15 cellular contexts compared by ENCODE assay signal in the genomic region with DNA sequence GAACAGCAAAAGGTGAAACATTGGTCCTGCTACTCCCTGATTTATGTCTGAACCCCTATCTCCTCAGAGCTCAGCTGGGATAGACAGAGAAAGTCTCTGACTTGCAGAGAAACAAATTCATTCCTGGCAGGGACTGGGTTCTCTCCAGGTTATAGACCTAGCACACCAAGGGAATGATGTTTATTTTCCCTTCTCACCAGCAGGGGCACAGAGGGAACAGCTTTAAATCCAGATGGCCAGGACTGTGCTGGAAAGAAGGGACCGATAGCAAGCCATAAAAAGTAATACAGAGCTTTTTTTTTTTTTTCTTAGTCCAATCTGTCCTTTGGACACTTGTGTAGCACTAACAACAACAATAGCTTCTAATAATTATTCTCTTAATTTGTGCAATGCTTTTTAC.
DNase-seq lines count a peak whose midpoint lies in the region; ATAC-seq, FAIRE-seq and TF ChIP-seq lines count a peak whose summit lies in the region.
"Had no signal": no experiment of that assay in that cellular context is flagged by ENCODE, and none has a peak within 500 bp of the region (broad histone marks: within the 10 kb centered on the region; RNA-seq: fewer than 3 reads in every experiment).

No MANE protein-coding gene starts in this region.

- no peak overlapping the region for H3K56ac ChIP-seq in H1 (replicated peaks; ENCODE audit: insufficient read length, low read depth, low read length)

- H3K14ac ChIP-seq in H1 (ENCODE audit: insufficient read length): no peak overlapping the region

- no peaks in the 10 kb centered on the region for H3K79me1 ChIP-seq in H1 (ENCODE audit: low read depth, low read length)

- no peak overlapping the region for H3K23ac ChIP-seq in H1 (ENCODE audit: insufficient read length)

- CTCF ChIA-PET in MCF 10A (lab: Yijun Ruan, JAX): interaction anchor here (0.5 to 3.7 kb wide), 4 partner anchors 11 to 872 kb away, joined by 5 to 35 read pairs (median 6); no protein-coding TSS in a partner anchor
- CTCF ChIA-PET in H1 (lab: Charles Lee; ENCODE audit: partially characterized antibody): interaction anchor here (0.6 to 3.5 kb wide), 22 partner anchors 8 to 1697 kb away, joined by 3 to 19 read pairs (median 4); no protein-coding TSS in a partner anchor

- H3K27ac Mint-ChIP-seq in MCF 10A (ENCODE audit: low read depth, unreplicated experiment): no peak overlapping the region
- no peak overlapping the region for H3K27ac Mint-ChIP-seq in activated T-helper 1 cell treated with anti-CD3 and anti-CD28 coated beads, Interleukin-12 subunit alpha, Interleukin-12 subunit beta, Interleukin-2, Interleukin-4 antibody, amounts not matched to agents 30 ng/mL and 10 ng/mL and 1 ng/mL, durations not matched to agents 14 hours and 24 hours and 36 hours
- H3K27ac Mint-ChIP-seq: activated CD4-positive, alpha-beta T cell treated with anti-CD3 and anti-CD28 coated beads for 36 hours had no signal

- H3K9me3 Mint-ChIP-seq in MCF 10A (ENCODE audit: unreplicated experiment): peaks cover 2% of the 10 kb centered on the region
- H3K9me3 Mint-ChIP-seq in activated T-helper 1 cell treated with anti-CD3 and anti-CD28 coated beads, Interleukin-12 subunit alpha, Interleukin-12 subunit beta, Interleukin-2, Interleukin-4 antibody, amounts not matched to agents 30 ng/mL and 10 ng/mL and 1 ng/mL, durations not matched to agents 14 hours and 24 hours and 36 hours: no peaks in the 10 kb centered on the region

- peaks cover 66% of the 10 kb centered on the region for H3K27me3 Mint-ChIP-seq in MCF 10A (ENCODE audit: insufficient read depth, unreplicated experiment)
- peaks cover 2% of the 10 kb centered on the region for H3K27me3 Mint-ChIP-seq in activated T-helper 1 cell treated with anti-CD3 and anti-CD28 coated beads, Interleukin-12 subunit alpha, Interleukin-12 subunit beta, Interleukin-2, Interleukin-4 antibody, amounts not matched to agents 30 ng/mL and 10 ng/mL and 1 ng/mL, durations not matched to agents 14 hours and 24 hours and 36 hours (ENCODE audit: insufficient read depth)

- H3K79me2 ChIP-seq in H1 (ENCODE audit: control insufficient read depth in 1 of 2, insufficient read depth in 2 of 2, low read length in 2 of 2) (no peaks in the 10 kb centered on the region), smooth muscle cell (ENCODE audit: low read depth) (no peaks in the 10 kb centered on the region)

- peaks cover 0 to 4% of the 10 kb centered on the region in 2 donors for H3K9me3 ChIP-seq in breast epithelium
- H3K9me3 ChIP-seq in H1 (ENCODE audit: insufficient read depth in 2 of 2, low read depth in 1 of 2, low read length in 1 of 2): no peaks in the 10 kb centered on the region
- no peaks in the 10 kb centered on the region for H3K9me3 ChIP-seq in smooth muscle cell (replicated peaks; ENCODE audit: low read depth)

- TF ChIP-seq RAD21 in H1 (IDR thresholded peaks at IDR 0.05 in 1 of 2, conservative IDR thresholded peaks at IDR 0.05 in 1 of 2; ENCODE audit: low read depth in 2 of 2, low read length in 2 of 2): peak; percentile 48 to 58

- no peak overlapping the region for H4K5ac ChIP-seq in H1 (ENCODE audit: insufficient read length, low read depth, low read length)

- H4K20me1 ChIP-seq in H1 (replicated peaks in 1 of 2; ENCODE audit: control insufficient read depth in 1 of 2, insufficient read depth in 2 of 2, low read length in 2 of 2) (no peaks in the 10 kb centered on the region), smooth muscle cell (ENCODE audit: low read depth) (no peaks in the 10 kb centered on the region)

- no peak overlapping the region for H2BK120ac ChIP-seq in H1 (replicated peaks; ENCODE audit: low read depth, low read length)

- ATAC-seq in left colon: no peak
- ATAC-seq: activated CD4-positive, alpha-beta T cell treated with anti-CD3 and anti-CD28 coated beads for 36 hours had no signal

- no peak overlapping the region for H3K4me3 Mint-ChIP-seq in MCF 10A (ENCODE audit: unreplicated experiment)
- H3K4me3 Mint-ChIP-seq in activated T-helper 1 cell treated with anti-CD3 and anti-CD28 coated beads, Interleukin-12 subunit alpha, Interleukin-12 subunit beta, Interleukin-2, Interleukin-4 antibody, amounts not matched to agents 30 ng/mL and 10 ng/mL and 1 ng/mL, durations not matched to agents 14 hours and 24 hours and 36 hours: no peak overlapping the region
- H3K4me3 Mint-ChIP-seq: activated CD4-positive, alpha-beta T cell treated with anti-CD3 and anti-CD28 coated beads for 36 hours had no signal

- H3K4me2 ChIP-seq in H1 (ENCODE audit: insufficient read depth in 1 of 2, low read depth in 2 of 2, low read length in 2 of 2) (no peak overlapping the region), smooth muscle cell (no peak overlapping the region)

- H2AFZ ChIP-seq in H1 (ENCODE audit: low read length) (no peak overlapping the region), smooth muscle cell (ENCODE audit: low read depth) (no peak overlapping the region)

- POLR2A ChIA-PET in MCF 10A (lab: Yijun Ruan, JAX) (no interaction called here), H1 (lab: Charles Lee; ENCODE audit: partially characterized antibody) (interaction anchor here (0.6 kb wide), 1 partner anchor 144 kb away, joined by 3 read pairs; no protein-coding TSS in a partner anchor)

- H4K8ac ChIP-seq in H1 (ENCODE audit: extremely low read depth, insufficient read depth, low read length): no peak overlapping the region

- H3K9ac ChIP-seq in H1 (replicated peaks in 1 of 4; ENCODE audit: extremely low read depth in 1 of 4, low read depth in 3 of 4, low read length in 3 of 4) (no peak overlapping the region), smooth muscle cell (ENCODE audit: low read depth) (no peak overlapping the region)

- no TSS peak for BruUV-seq in MCF 10A (replicated peaks; lab: Mats Ljungman, UMichigan)

- H3K18ac ChIP-seq in H1 (ENCODE audit: extremely low read depth, low read length): no peak overlapping the region

- no peak overlapping the region for H2BK20ac ChIP-seq in H1 (ENCODE audit: low read length)

- H2AK5ac ChIP-seq in H1 (ENCODE audit: low read depth, low read length): no peak overlapping the region

- H3K4me3 ChIP-seq in breast epithelium (no peak overlapping the region), H1 (ENCODE audit: extremely low read depth in 1 of 4, insufficient read depth in 2 of 4, low read depth in 3 of 4, low read length in 4 of 4) (no peak overlapping the region), smooth muscle cell (no peak overlapping the region)
- H3K4me3 ChIP-seq: right atrium auricular region had no signal

- no peaks in the 10 kb centered on the region for H3K27me3 ChIP-seq in breast epithelium
- H3K27me3 ChIP-seq in H1 (replicated peaks in 1 of 4; ENCODE audit: control insufficient read depth in 3 of 4, extremely low read depth in 1 of 4, insufficient read depth in 3 of 4, low read length in 3 of 4): no peaks in the 10 kb centered on the region
- no peaks in the 10 kb centered on the region for H3K27me3 ChIP-seq in smooth muscle cell (ENCODE audit: low read depth)
- H3K27me3 ChIP-seq: right atrium auricular region had no signal

- no peak for TF ChIP-seq EP300 in H1 (IDR thresholded peaks at IDR 0.05; ENCODE audit: borderline replicate concordance in 1 of 2, low read depth in 2 of 2, low read length in 2 of 2)

- WGBS in H1 (ENCODE audit: extremely low coverage in 1 of 2, insufficient coverage in 1 of 2, insufficient read length in 1 of 2, insufficient replicate concordance in 2 of 2, low coverage in 1 of 2, low lambda C conversion rate in 2 of 2, missing lambda C conversion rate in 1 of 2), 2 experiments: 81% methylated on average over 1 of the region's 1 CpG; no CpG with 5 or more reads in 1 of the 2 experiments
- WGBS in smooth muscle cell (ENCODE audit: low lambda C conversion rate): 61% methylated on average over 1 of the region's 1 CpG

- H3K36me3 Mint-ChIP-seq in MCF 10A (ENCODE audit: insufficient read depth, unreplicated experiment): no peaks in the 10 kb centered on the region
- no peaks in the 10 kb centered on the region for H3K36me3 Mint-ChIP-seq in activated T-helper 1 cell treated with anti-CD3 and anti-CD28 coated beads, Interleukin-12 subunit alpha, Interleukin-12 subunit beta, Interleukin-2, Interleukin-4 antibody, amounts not matched to agents 30 ng/mL and 10 ng/mL and 1 ng/mL, durations not matched to agents 14 hours and 24 hours and 36 hours (ENCODE audit: low read depth)

- no peak overlapping the region for H2BK12ac ChIP-seq in H1 (ENCODE audit: low read depth, low read length)

- no peaks in the 10 kb centered on the region for H3K23me2 ChIP-seq in H1 (ENCODE audit: low read depth, low read length)

- H3F3A ChIP-seq in smooth muscle cell (ENCODE audit: low read depth): no peaks in the 10 kb centered on the region

- no peak overlapping the region for H3K4ac ChIP-seq in H1 (replicated peaks; ENCODE audit: insufficient read length, low read depth, low read length)

- intact Hi-C loops in MCF 10A (cut with micrococcal nuclease) (no loop called here), breast epithelium (cut with DNase I; ENCODE audit: low total_unique reads) (no loop called here), left colon (cut with DNase I, micrococcal nuclease) (no loop called here)
- intact Hi-C loops in activated T-helper 1 cell treated with anti-CD3 and anti-CD28 coated beads, Interleukin-12 subunit alpha, Interleukin-12 subunit beta, Interleukin-2, Interleukin-4 antibody, amounts not matched to agents 30 ng/mL and 10 ng/mL and 1 ng/mL, durations not matched to agents 14 hours and 24 hours and 36 hours (cut with micrococcal nuclease): no loop called here

- DNase-seq in MCF 10A (ENCODE audit: unreplicated experiment) (peak; percentile 14), breast epithelium (ENCODE audit: low spot score in 2 of 2) (no peak), NCI-H69 (lab: John Stamatoyannopoulos, UW) (peak; percentile 49), H1 (ENCODE audit: low read depth in 1 of 2, low spot score in 2 of 2) (no peak), smooth muscle cell (lab: John Stamatoyannopoulos, UW; ENCODE audit: unreplicated experiment) (no peak), left colon (no peak), COR-L47 (lab: John Stamatoyannopoulos, UW) (no peak)
- no peak for DNase-seq in activated T-helper 1 cell treated with anti-CD3 and anti-CD28 coated beads, Interleukin-12 subunit alpha, Interleukin-12 subunit beta, Interleukin-2, Interleukin-4 antibody, amounts not matched to agents 30 ng/mL and 10 ng/mL and 1 ng/mL, durations not matched to agents 14 hours and 24 hours and 36 hours (ENCODE audit: low spot score)
- DNase-seq: activated CD4-positive, alpha-beta T cell treated with anti-CD3 and anti-CD28 coated beads for 36 hours; activated gamma-delta T cell; GOT3; NCI-H1436 treated with DMSO at 0.1 percent for 48 hours; NCI-H774; stimulated activated CD4-positive, alpha-beta T cell treated with anti-CD3 and anti-CD28 coated beads, Interleukin-2, amount 100 ng/mL, for 24 hours had no signal

- no peak overlapping the region for H2BK5ac ChIP-seq in H1 (ENCODE audit: low read depth, low read length)

- no peaks in the 10 kb centered on the region for H3K4me1 Mint-ChIP-seq in MCF 10A (ENCODE audit: insufficient read depth, unreplicated experiment)
- no peaks in the 10 kb centered on the region for H3K4me1 Mint-ChIP-seq in activated T-helper 1 cell treated with anti-CD3 and anti-CD28 coated beads, Interleukin-12 subunit alpha, Interleukin-12 subunit beta, Interleukin-2, Interleukin-4 antibody, amounts not matched to agents 30 ng/mL and 10 ng/mL and 1 ng/mL, durations not matched to agents 14 hours and 24 hours and 36 hours (ENCODE audit: low read depth)
- H3K4me1 Mint-ChIP-seq: activated CD4-positive, alpha-beta T cell treated with anti-CD3 and anti-CD28 coated beads for 36 hours had no signal

- H3K4me1 ChIP-seq in breast epithelium (no peaks in the 10 kb centered on the region), H1 (replicated peaks in 1 of 4; ENCODE audit: control insufficient read depth in 3 of 4, insufficient read depth in 4 of 4, low read length in 3 of 4) (no peaks in the 10 kb centered on the region), smooth muscle cell (ENCODE audit: low read depth) (no peaks in the 10 kb centered on the region)
- H3K4me1 ChIP-seq: right atrium auricular region had no signal

- no peak overlapping the region for H2BK15ac ChIP-seq in H1 (ENCODE audit: low read length)

- no peak overlapping the region for H4K91ac ChIP-seq in H1 (replicated peaks; ENCODE audit: insufficient read length, low read length)

- FAIRE-seq in H1 (lab: Jason Lieb, UNC): peak; percentile 55

- H3K27ac ChIP-seq in breast epithelium: no peak overlapping the region
- H3K27ac ChIP-seq in H1 (ENCODE audit: low read depth, low read length): no peak overlapping the region
- no peak overlapping the region for H3K27ac ChIP-seq in smooth muscle cell (ENCODE audit: low read depth)
- H3K27ac ChIP-seq: right atrium auricular region had no signal

- no peak for TF ChIP-seq CTCF in MCF 10A (IDR thresholded peaks at IDR 0.05; ENCODE audit: unreplicated experiment)
- no peak for TF ChIP-seq CTCF in breast epithelium (IDR thresholded peaks at IDR 0.05)
- peak; percentile 14 to 55 (median 34); a peak in 3 of 4 replicates for TF ChIP-seq CTCF in H1 (IDR thresholded peaks at IDR 0.05; ENCODE audit: control extremely low read depth in 1 of 3, insufficient read depth in 1 of 3, low read depth in 1 of 3, low read length in 3 of 3)
- TF ChIP-seq CTCF in smooth muscle cell (IDR thresholded peaks at IDR 0.05; ENCODE audit: borderline replicate concordance, insufficient read depth, poor library complexity, severe bottlenecking): peak; percentile 14

- TF ChIP-seq POLR2A in breast epithelium (IDR thresholded peaks at IDR 0.05) (no peak), H1 (IDR thresholded peaks at IDR 0.05; ENCODE audit: control extremely low read depth in 1 of 2, low read depth in 2 of 2, low read length in 2 of 2) (no peak)

- H3K36me3 ChIP-seq in breast epithelium: no peaks in the 10 kb centered on the region
- H3K36me3 ChIP-seq in H1 (ENCODE audit: control insufficient read depth in 2 of 4, insufficient read depth in 4 of 4, low read length in 3 of 4): no peaks in the 10 kb centered on the region
- H3K36me3 ChIP-seq in smooth muscle cell (ENCODE audit: low read depth): no peaks in the 10 kb centered on the region
- H3K36me3 ChIP-seq: right atrium auricular region had no signal

Comparison
In these comparisons a context has a peak if more than half of its experiments do, and no peak if none do; other contexts are left out.
1. DNase-seq: peak in MCF 10A (single experiment) and NCI-H69 (single experiment); none in breast epithelium (0 of 2), H1 (0 of 2), smooth muscle cell (single experiment), left colon (0 of 2), activated T-helper 1 cell treated with anti-CD3 and anti-CD28 coated beads, Interleukin-12 subunit alpha, Interleukin-12 subunit beta, Interleukin-2, Interleukin-4 antibody, amounts not matched to agents 30 ng/mL and 10 ng/mL and 1 ng/mL, durations not matched to agents 14 hours and 24 hours and 36 hours (single experiment) and COR-L47 (single experiment).
2. CTCF ChIP-seq: peak in H1 (3 of 3) and smooth muscle cell (single experiment); none in MCF 10A (single experiment) and breast epithelium (0 of 3).